ENCODE assay signal across 1 cellular context in genomic region chr5:133932441-133933168, GRCh38.
TF ChIP-seq lines count a peak whose summit lies in the region.

No MANE protein-coding gene starts in this region.

TF ChIP-seq in K562, 482 proteins besides CTCF, POLR2A, EP300 and RAD21 (continued from another document):
- TF ChIP-seq MBD1 (CRISPR knock-in tag; IDR thresholded peaks at IDR 0.05), result no peak
- no peak for TF ChIP-seq ZNF347 (CRISPR knock-in tag; IDR thresholded peaks at IDR 0.05; ENCODE audit: low read depth)
- no peak for TF ChIP-seq GABPA (tag; conservative IDR thresholded peaks at IDR 0.05; ENCODE audit: low read depth)
- TF ChIP-seq DMBX1 (CRISPR knock-in tag; IDR thresholded peaks at IDR 0.05; ENCODE audit: borderline replicate concordance), result no peak
- no peak for TF ChIP-seq CHD2 (IDR thresholded peaks at IDR 0.05; ENCODE audit: low read depth, low read length)
- TF ChIP-seq EZH2 (IDR thresholded peaks at IDR 0.05; ENCODE audit: borderline replicate concordance, low read depth, low read length), result no peak
- 0 out of 2 replicates have a peak, but pooled peaks have one; percentile 72 for TF ChIP-seq RHOXF2B (CRISPR knock-in tag; conservative IDR thresholded peaks at IDR 0.05)
- TF ChIP-seq ZNF75A (CRISPR knock-in tag; IDR thresholded peaks at IDR 0.05), result no peak
- TF ChIP-seq SP1 (CRISPR knock-in tag; IDR thresholded peaks at IDR 0.05), result peak; percentile 71; the same call in 1 of the 2 replicates
- TF ChIP-seq MXI1 (IDR thresholded peaks at IDR 0.05; ENCODE audit: low read depth, low read length), result peak; percentile 44; the same call in 1 of the 2 replicates
- TF ChIP-seq HIVEP1 (CRISPR knock-in tag; IDR thresholded peaks at IDR 0.05), result peak; percentile 72
- TF ChIP-seq TCF7 (IDR thresholded peaks at IDR 0.05; ENCODE audit: borderline replicate concordance), result peak; percentile 78; the same call in 1 of the 2 replicates
- TF ChIP-seq, protein P1, sequence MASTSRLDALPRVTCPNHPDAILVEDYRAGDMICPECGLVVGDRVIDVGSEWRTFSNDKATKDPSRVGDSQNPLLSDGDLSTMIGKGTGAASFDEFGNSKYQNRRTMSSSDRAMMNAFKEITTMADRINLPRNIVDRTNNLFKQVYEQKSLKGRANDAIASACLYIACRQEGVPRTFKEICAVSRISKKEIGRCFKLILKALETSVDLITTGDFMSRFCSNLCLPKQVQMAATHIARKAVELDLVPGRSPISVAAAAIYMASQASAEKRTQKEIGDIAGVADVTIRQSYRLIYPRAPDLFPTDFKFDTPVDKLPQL (IDR thresholded peaks at IDR 0.05; ENCODE audit: extremely low read depth, insufficient read length), result no peak
- TF ChIP-seq STAT6 (CRISPR knock-in tag; IDR thresholded peaks at IDR 0.05), result 0 out of 2 replicates have a peak, but pooled peaks have one; percentile 86
- peak; percentile 78 for TF ChIP-seq SPI1 (IDR thresholded peaks at IDR 0.05; ENCODE audit: borderline replicate concordance, low read depth, low read length)
- TF ChIP-seq MTF1 (CRISPR knock-in tag; IDR thresholded peaks at IDR 0.05; ENCODE audit: borderline replicate concordance), result 0 out of 2 replicates have a peak, but pooled peaks have one; percentile 4
- TF ChIP-seq FOXJ2 (tag; IDR thresholded peaks at IDR 0.05), result no peak; the same call in 1 of the 2 replicates
- TF ChIP-seq MCM3 (IDR thresholded peaks at IDR 0.05), result no peak
- no peak for TF ChIP-seq SMARCB1 (IDR thresholded peaks at IDR 0.05; ENCODE audit: insufficient read length, low read depth)
- TF ChIP-seq MAX (CRISPR knock-in tag; IDR thresholded peaks at IDR 0.05), result peak; percentile 66
- no peak for TF ChIP-seq ETV6 (IDR thresholded peaks at IDR 0.05; ENCODE audit: borderline replicate concordance in 1 of 2, low read depth in 2 of 2, low read length in 1 of 2)
- TF ChIP-seq ETV6 (CRISPR knock-in tag; IDR thresholded peaks at IDR 0.05; ENCODE audit: borderline replicate concordance), result no peak
- no peak for TF ChIP-seq ZNF184 (CRISPR knock-in tag; IDR thresholded peaks at IDR 0.05)
